In the genomic region with DNA sequence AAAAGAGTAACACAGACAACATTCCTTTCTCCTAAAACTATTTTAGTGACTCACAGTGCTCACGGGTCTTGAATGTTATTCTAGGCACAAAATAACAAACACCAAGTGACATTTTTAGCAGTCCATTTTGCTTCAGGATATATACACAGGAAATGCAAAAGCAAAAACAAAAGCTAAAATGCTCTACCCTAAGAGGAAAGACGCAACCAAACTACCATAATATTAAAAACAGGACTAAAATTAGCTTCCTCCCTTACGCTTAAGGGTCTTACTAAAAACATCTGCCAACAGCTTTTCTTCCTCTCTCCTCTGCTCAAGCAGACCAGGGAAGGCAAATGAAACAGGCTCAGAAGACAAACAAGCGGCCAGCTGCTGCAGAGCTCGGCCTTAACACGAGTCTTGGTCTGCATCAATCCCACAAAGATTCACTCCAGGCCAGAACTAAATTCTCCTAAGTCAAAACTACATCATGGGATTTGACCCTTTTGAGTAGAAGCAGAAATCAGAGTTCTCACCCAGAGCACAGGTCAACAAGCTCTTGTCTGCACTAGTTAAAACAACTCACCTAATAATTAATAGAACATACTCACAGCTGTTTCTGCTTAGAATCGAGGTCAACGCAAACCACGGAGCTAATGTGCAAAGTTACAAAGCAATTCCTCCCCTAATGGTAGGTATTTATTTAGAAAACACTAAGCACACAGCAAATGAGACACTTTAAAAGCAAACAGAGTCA, we compare ENCODE assay signal across 8 cellular contexts.
A peak's percentile ranks its signal among the peaks of the same experiment; 100 is the strongest.
DNase-seq lines count a peak whose midpoint lies in the region; TF ChIP-seq lines count a peak whose summit lies in the region.

No MANE protein-coding gene starts in this region.

- H3K4me3 ChIP-seq in MM.1S (ENCODE audit: low read length) (peak overlapping the region; percentile 56), brain microvascular endothelial cell (ENCODE audit: low read depth, low read length) (no peak overlapping the region), tibial artery (peak overlapping the region; percentile 5 to 9)

- H3K4me3 Mint-ChIP-seq in activated naive CD4-positive, alpha-beta T cell treated with anti-CD3 and anti-CD28 coated beads, Interleukin-2, amount 50 U/mL, for 24 hours = peak overlapping the region; percentile 73

- H3K9me3 ChIP-seq in MM.1S (replicated peaks; ENCODE audit: insufficient read depth, low read length) (no peaks in the 10 kb centered on the region), tibial artery (no peaks in the 10 kb centered on the region)

- no peaks in the 10 kb centered on the region for H3K27me3 ChIP-seq in MM.1S (replicated peaks; ENCODE audit: insufficient read depth, low read length)
- H3K27me3 ChIP-seq in brain microvascular endothelial cell (replicated peaks) = no peaks in the 10 kb centered on the region
- no peaks in the 10 kb centered on the region for H3K27me3 ChIP-seq in tibial artery

- peak overlapping the region; percentile 93 for H3K4me2 ChIP-seq in MM.1S (ENCODE audit: low read depth, low read length)

- intact Hi-C loops in tibial artery (cut with DNase I; ENCODE audit: low total_unique reads) = loop anchor here (10.0 kb wide), 1 partner anchor 57 kb away; no protein-coding TSS in a partner anchor

- in situ Hi-C loops in brain microvascular endothelial cell (cut with HindIII; ENCODE audit: low pct_ligation_motif_present, low sequenced_read_pairs) = no loop called here

- peaks cover 92% of the 10 kb centered on the region for H3K4me1 Mint-ChIP-seq in activated naive CD4-positive, alpha-beta T cell treated with anti-CD3 and anti-CD28 coated beads, Interleukin-2, amount 50 U/mL, for 24 hours

- peaks cover 45% of the 10 kb centered on the region for H3F3A ChIP-seq in MM.1S (ENCODE audit: insufficient read depth, low read length)

- peaks cover 54% of the 10 kb centered on the region for H3K4me1 ChIP-seq in MM.1S (ENCODE audit: low read length)
- peaks cover 21 to 99% (median 87%) of the 10 kb centered on the region in 4 donors for H3K4me1 ChIP-seq in tibial artery

- H3K9me2 ChIP-seq in MM.1S (replicated peaks; ENCODE audit: insufficient read depth, low read length) = no peaks in the 10 kb centered on the region

- peak overlapping the region; percentile 92 for H3K9ac ChIP-seq in MM.1S (ENCODE audit: low read length)

- H2AFZ ChIP-seq in MM.1S (ENCODE audit: low read length) = no peak overlapping the region

- TF ChIP-seq CTCF in MM.1S (IDR thresholded peaks at IDR 0.05; ENCODE audit: low read length) (no peak), brain microvascular endothelial cell (IDR thresholded peaks at IDR 0.05; ENCODE audit: low read depth, low read length, missing control alignments) (no peak), tibial artery (IDR thresholded peaks at IDR 0.05) (no peak)

- no peak for DNase-seq in activated naive CD4-positive, alpha-beta T cell treated with Interleukin-2 at 50 U/mL for 16 hours
- DNase-seq in MM.1S (peak; percentile 80), brain microvascular endothelial cell (peak; percentile 35), left kidney (ENCODE audit: low read depth, low spot score) (peak; percentile 71), tibial artery (no peak), OCI-M1 (lab: John Stamatoyannopoulos, UW) (no peak)
- DNase-seq in activated CD4-positive, alpha-beta T cell treated with anti-CD3 and anti-CD28 coated beads, Interleukin-2, amount 50 U/mL, for 48 hours = no peak

- no peaks in the 10 kb centered on the region for H4K20me1 ChIP-seq in MM.1S (ENCODE audit: insufficient read depth, low read length)

- H3K9me3 Mint-ChIP-seq in activated naive CD4-positive, alpha-beta T cell treated with anti-CD3 and anti-CD28 coated beads, Interleukin-2, amount 50 U/mL, for 24 hours = no peaks in the 10 kb centered on the region

- no peaks in the 10 kb centered on the region for H3K36me3 ChIP-seq in MM.1S (replicated peaks; ENCODE audit: insufficient read depth, low read length)
- H3K36me3 ChIP-seq in brain microvascular endothelial cell (replicated peaks) = no peaks in the 10 kb centered on the region
- H3K36me3 ChIP-seq in tibial artery = no peaks in the 10 kb centered on the region

- peak overlapping the region; percentile 86 for H3K27ac Mint-ChIP-seq in activated naive CD4-positive, alpha-beta T cell treated with anti-CD3 and anti-CD28 coated beads, Interleukin-2, amount 50 U/mL, for 24 hours

- H3K79me2 ChIP-seq in MM.1S (ENCODE audit: low read length) = peaks cover 82% of the 10 kb centered on the region

- H3K36me3 Mint-ChIP-seq in activated naive CD4-positive, alpha-beta T cell treated with anti-CD3 and anti-CD28 coated beads, Interleukin-2, amount 50 U/mL, for 24 hours = peaks cover 3% of the 10 kb centered on the region

- H3K27me3 Mint-ChIP-seq in activated naive CD4-positive, alpha-beta T cell treated with anti-CD3 and anti-CD28 coated beads, Interleukin-2, amount 50 U/mL, for 24 hours = no peaks in the 10 kb centered on the region

- H3K27ac ChIP-seq in MM.1S (ENCODE audit: low read length) (peak overlapping the region; percentile 99), brain microvascular endothelial cell (peak overlapping the region; percentile 84), tibial artery (peak overlapping the region; percentile 88 to 89)

Comparison
In these comparisons a context has a peak if more than half of its experiments do, and no peak if none do; other contexts are left out.
1. DNase-seq: peak in MM.1S (single experiment), brain microvascular endothelial cell (single experiment) and left kidney (single experiment); none in activated naive CD4-positive, alpha-beta T cell treated with Interleukin-2 at 50 U/mL for 16 hours (single experiment), tibial artery (0 of 2), OCI-M1 (single experiment) and activated CD4-positive, alpha-beta T cell treated with anti-CD3 and anti-CD28 coated beads, Interleukin-2, amount 50 U/mL, for 48 hours (0 of 2).
2. Peak in every context shown above with its lines, with median percentiles within 50 percentile points of each other: H3K27ac ChIP-seq.